15 cellular contexts compared by ENCODE assay signal in the genomic region with DNA sequence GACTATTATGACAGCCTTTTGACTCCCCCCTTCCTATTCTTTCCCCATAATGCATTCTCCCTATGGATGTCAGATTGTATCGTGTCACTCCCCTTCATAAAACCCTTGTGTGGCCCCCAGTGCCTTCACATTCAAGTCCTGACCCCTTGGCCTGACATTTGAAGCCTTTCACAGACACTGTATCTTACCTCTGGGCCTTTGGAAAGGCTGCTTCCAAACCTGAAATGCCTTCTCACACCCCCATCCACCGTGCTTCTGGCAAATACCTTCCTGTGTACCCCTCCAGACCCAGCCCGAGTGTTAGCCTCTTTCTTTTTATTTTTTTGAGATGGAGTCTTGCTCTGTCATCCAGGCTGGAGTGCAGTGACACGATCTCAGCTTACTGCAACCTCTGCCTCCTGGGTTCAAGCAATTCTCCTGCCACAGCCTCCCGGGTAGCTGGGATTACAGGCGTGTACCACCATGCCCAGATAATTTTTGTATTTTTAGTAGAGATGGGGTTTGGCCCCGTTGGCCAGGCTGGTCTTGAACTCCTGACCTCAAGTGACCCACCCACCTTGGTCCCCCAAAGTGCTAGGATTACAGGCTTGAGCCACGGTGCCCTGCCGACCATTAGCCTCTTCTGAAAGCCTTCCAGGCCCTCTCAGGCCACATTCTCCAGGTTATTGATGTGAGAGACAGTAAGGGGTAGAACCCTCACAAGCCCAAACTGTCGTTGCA. TPM values are rescaled to one million over a fixed set of nuclear protein-coding genes. Genes with fewer than 3 reads are reported as not detected.
DNase-seq lines count a peak whose midpoint lies in the region; ATAC-seq and TF ChIP-seq lines count a peak whose summit lies in the region.
"Had no signal": no experiment of that assay in that cellular context is flagged by ENCODE, and none has a peak within 500 bp of the region (broad histone marks: within the 10 kb centered on the region; RNA-seq: fewer than 3 reads in every experiment).

No MANE protein-coding gene starts in this region.

- H3K4me1 Mint-ChIP-seq in activated CD4-positive, alpha-beta T cell treated with anti-CD3 and anti-CD28 coated beads, Interleukin-2, amount 10 ng/mL, durations not matched to agents 24 days and 14 days = peaks cover 18% of the 10 kb centered on the region
- peaks cover 25 to 34% (median 33%) of the 10 kb centered on the region in 3 donors for H3K4me1 Mint-ChIP-seq in T-cell

- H3K27me3 Mint-ChIP-seq in activated CD4-positive, alpha-beta T cell treated with anti-CD3 and anti-CD28 coated beads, Interleukin-2, amount 10 ng/mL, durations not matched to agents 24 days and 14 days = no peaks in the 10 kb centered on the region
- H3K27me3 Mint-ChIP-seq in T-cell = no peaks in the 10 kb centered on the region
- H3K27me3 Mint-ChIP-seq: activated B cell treated with CpG ODN at 0.5 μM for 24 hours had no signal

- intact Hi-C loops in activated CD4-positive, alpha-beta T cell treated with anti-CD3 and anti-CD28 coated beads, Interleukin-2, amount 10 ng/mL, durations not matched to agents 24 days and 14 days (cut with micrococcal nuclease) = no loop called here
- intact Hi-C loops in sigmoid colon (cut with DNase I) = no loop called here

- TF ChIP-seq CTCF in sigmoid colon (IDR thresholded peaks at IDR 0.05) (no peak), GM10266 (IDR thresholded peaks at IDR 0.05; ENCODE audit: control insufficient read depth, insufficient read depth, low read depth, missing control alignments) (no peak)

- no peak for DNase-seq in activated CD4-positive, alpha-beta T cell treated with anti-CD3 and anti-CD28 coated beads, Interleukin-2, amount 10 ng/mL, durations not matched to agents 24 days and 14 days
- DNase-seq in activated CD4-positive, alpha-beta T cell treated with anti-CD3 and anti-CD28 coated beads, Interleukin-2, amount 50 U/mL, for 4 hours = no peak
- no peak for DNase-seq in T-cell
- no peak for DNase-seq in epithelial cell of prostate (ENCODE audit: low read depth, low spot score)
- peak; percentile 60 for DNase-seq in sigmoid colon
- no peak for DNase-seq in GM10266 (ENCODE audit: extremely low spot score)
- no peak for DNase-seq in H4 (ENCODE audit: low spot score)
- DNase-seq: activated B cell treated with CpG ODN at 0.5 μM for 24 hours, H7, left ventricle myocardium inferior, testis had no signal

- peaks cover 0 to 33% (median 26%) of the 10 kb centered on the region in 4 donors for H3K4me1 ChIP-seq in sigmoid colon

- no peak overlapping the region for H3K4me3 ChIP-seq in sigmoid colon
- H3K4me3 ChIP-seq: cardiac muscle cell, testis had no signal

- CTCF ChIA-PET in T-cell (lab: Charles Lee) = interaction anchor here in 1 of 2 donors (0.6 to 1.6 kb wide), 11 partner anchors 10 to 477 kb away, joined by 3 to 15 read pairs (median 4); a partner anchor contains a TSS

- TF ChIP-seq POLR2A in sigmoid colon (IDR thresholded peaks at IDR 0.05) = no peak

- no peak for TF ChIP-seq EP300 in sigmoid colon (IDR thresholded peaks at IDR 0.05)

- peaks cover 12 to 46% (median 25%) of the 10 kb centered on the region in 4 donors for H3K36me3 ChIP-seq in sigmoid colon

- H3K27ac Mint-ChIP-seq in activated CD4-positive, alpha-beta T cell treated with anti-CD3 and anti-CD28 coated beads, Interleukin-2, amount 10 ng/mL, durations not matched to agents 24 days and 14 days = peak overlapping the region; percentile 13
- peak overlapping the region; percentile 14 to 44 for H3K27ac Mint-ChIP-seq in T-cell
- H3K27ac Mint-ChIP-seq: activated B cell treated with CpG ODN at 0.5 μM for 24 hours had no signal

- H3K27ac ChIP-seq in epithelial cell of prostate (peak overlapping the region; percentile 96), sigmoid colon (peak overlapping the region in 2 of 4 donors; percentile 4 to 100)
- H3K27ac ChIP-seq: HL-60 had no signal

- peak overlapping the region; percentile 50 for H3K4me3 Mint-ChIP-seq in activated CD4-positive, alpha-beta T cell treated with anti-CD3 and anti-CD28 coated beads, Interleukin-2, amount 10 ng/mL, durations not matched to agents 24 days and 14 days
- H3K4me3 Mint-ChIP-seq in T-cell = peak overlapping the region in 1 of 3 donors; percentile 87

- POLR2A ChIA-PET in T-cell (lab: Charles Lee) = interaction anchor here in 1 of 2 donors (0.9 kb wide), 2 partner anchors 14 to 416 kb away, joined by 4 to 5 read pairs; no protein-coding TSS in a partner anchor

- ATAC-seq in T-cell (replicated peaks in 1 of 4) (no peak), HG03095 (IDR thresholded peaks at IDR 0.05; ENCODE audit: unreplicated experiment) (no peak)

- H3K9me3 ChIP-seq in sigmoid colon = no peaks in the 10 kb centered on the region
- H3K9me3 ChIP-seq: left ventricle myocardium inferior, testis had no signal

- H3K36me3 Mint-ChIP-seq in activated CD4-positive, alpha-beta T cell treated with anti-CD3 and anti-CD28 coated beads, Interleukin-2, amount 10 ng/mL, durations not matched to agents 24 days and 14 days (ENCODE audit: low read depth) = peaks cover 26% of the 10 kb centered on the region
- H3K36me3 Mint-ChIP-seq in T-cell = peaks cover 14% of the 10 kb centered on the region

- H3K27me3 ChIP-seq in sigmoid colon = no peaks in the 10 kb centered on the region
- H3K27me3 ChIP-seq: cardiac muscle cell, testis had no signal

- H3K9me3 Mint-ChIP-seq in activated CD4-positive, alpha-beta T cell treated with anti-CD3 and anti-CD28 coated beads, Interleukin-2, amount 10 ng/mL, durations not matched to agents 24 days and 14 days = no peaks in the 10 kb centered on the region
- no peaks in the 10 kb centered on the region for H3K9me3 Mint-ChIP-seq in T-cell
- H3K9me3 Mint-ChIP-seq: activated B cell treated with CpG ODN at 0.5 μM for 24 hours had no signal

- WGBS in sigmoid colon, 2 donors = 90 to 92% methylated on average over 10 of the region's 10 CpGs

RNA-seq across cellular contexts. Expression of a gene that starts 2.1 kb away (rescaled TPM):
- 9.9 and 10.5 TPM in 2 replicates for total RNA-seq in activated CD4-positive, alpha-beta T cell treated with anti-CD3 and anti-CD28 coated beads, Interleukin-2, amount 10 ng/mL, durations not matched to agents 24 days and 14 days
- 10 to 100 TPM in 3 of 5 donors, 1 to 10 TPM in 2; 9.3 to 16.6 (median 10.2) TPM for total RNA-seq in T-cell
- total RNA-seq in sigmoid colon = 1 to 10 TPM; 3.9 to 9.5 (median 6.6) TPM
- polyA plus RNA-seq in sigmoid colon = 10 to 100 TPM in 1 of 3 donors, 1 to 10 TPM in 2; 2.4 to 11.1 (median 2.8) TPM
- 5.2 and 5.5 TPM in 2 replicates for total RNA-seq in H4 (2014; rRNA removed; shearing (Covaris generic))

RNA-seq across cellular contexts. Expression of a gene that starts 10.6 kb away (rescaled TPM):
- total RNA-seq in activated CD4-positive, alpha-beta T cell treated with anti-CD3 and anti-CD28 coated beads, Interleukin-2, amount 10 ng/mL, durations not matched to agents 24 days and 14 days = 0.49 and 1.5 TPM in 2 replicates
- total RNA-seq in T-cell = 1 to 10 TPM in 1 of 5 donors, under 1 TPM in 4; 0.40 to 1.1 (median 0.72) TPM
- total RNA-seq in sigmoid colon = 100 to 1,000 TPM; 124 to 339 (median 205) TPM
- 10 to 100 TPM; 10.4 to 31.2 (median 21.0) TPM for polyA plus RNA-seq in sigmoid colon
- 12.8 and 18.9 TPM in 2 replicates for total RNA-seq in H4 (2014; rRNA removed; shearing (Covaris generic))

RNA-seq across cellular contexts. Expression of a gene that starts 18.8 kb away (rescaled TPM):
- 0.09 and 0.16 TPM in 2 replicates for total RNA-seq in activated CD4-positive, alpha-beta T cell treated with anti-CD3 and anti-CD28 coated beads, Interleukin-2, amount 10 ng/mL, durations not matched to agents 24 days and 14 days
- total RNA-seq in T-cell (under 1 TPM in 4 of 5 donors, not detected in 1; 0.16 to 0.53 (median 0.26) TPM), sigmoid colon (1 to 10 TPM in 3 of 4 donors, under 1 TPM in 1; 0.36 to 5.3 (median 1.1) TPM)
- polyA plus RNA-seq in sigmoid colon = 1 to 10 TPM in 1 of 3 donors, under 1 TPM in 1, not detected in 1; 0.22 to 1.8 TPM
- total RNA-seq in H4 (2014; rRNA removed; shearing (Covaris generic)) = 0.08 TPM in 1 of 2 replicates, not detected in the other

RNA-seq across cellular contexts. Expression of a gene that starts 21.6 kb away (rescaled TPM):
- not detected in 2 replicates for total RNA-seq in activated CD4-positive, alpha-beta T cell treated with anti-CD3 and anti-CD28 coated beads, Interleukin-2, amount 10 ng/mL, durations not matched to agents 24 days and 14 days
- 1 to 10 TPM; 2.6 to 4.2 (median 3.2) TPM for total RNA-seq in T-cell
- total RNA-seq in sigmoid colon = 1 to 10 TPM in 1 of 4 donors, under 1 TPM in 3; 0.49 to 1.1 (median 0.70) TPM
- 1 to 10 TPM in 2 of 3 donors, under 1 TPM in 1; 0.60 to 1.9 (median 1.2) TPM for polyA plus RNA-seq in sigmoid colon
- total RNA-seq in H4 (2014; rRNA removed; shearing (Covaris generic)) = not detected in 2 replicates
- total RNA-seq: activated B cell treated with CpG ODN at 0.5 μM for 24 hours, left ventricle myocardium inferior had no signal

RNA-seq across cellular contexts. Expression of a gene that starts 33.2 kb away (rescaled TPM):
- not detected in 2 replicates for total RNA-seq in activated CD4-positive, alpha-beta T cell treated with anti-CD3 and anti-CD28 coated beads, Interleukin-2, amount 10 ng/mL, durations not matched to agents 24 days and 14 days
- total RNA-seq in T-cell (not detected), sigmoid colon (not detected)
- 1 to 10 TPM in 1 of 3 donors, under 1 TPM in 1, not detected in 1; 0.32 to 4.8 TPM for polyA plus RNA-seq in sigmoid colon
- total RNA-seq in H4 (2014; rRNA removed; shearing (Covaris generic)) = not detected in 2 replicates
- total RNA-seq: activated B cell treated with CpG ODN at 0.5 μM for 24 hours, H7, M059J had no signal
